In genomic region chr16:26231647-26232046, GRCh38 we compare ENCODE assay signal across 24 cellular contexts.
"Had no signal": no experiment of that assay in that cellular context is flagged by ENCODE, and none has a peak within 500 bp of the region (broad histone marks: within the 10 kb centered on the region; RNA-seq: fewer than 3 reads in every experiment).

No MANE protein-coding gene starts in this region.

- H3K4me1 Mint-ChIP-seq: naive B cell had no signal

- FAIRE-seq: endothelial cell of umbilical vein, islet of Langerhans, keratinocyte had no signal

- H3K27ac ChIP-seq: colonic mucosa, esophagus muscularis mucosa, foreskin keratinocyte, gastrocnemius medialis, heart right ventricle, left lung, lower lobe of right lung had no signal

- H3K9me3 Mint-ChIP-seq: dendritic cell treated with granulocyte-macrophage colony-stimulating factor and Interleukin-4, amounts not matched to agents 40 ng/mL and 50 ng/mL, for 4 days; mesothelial cell of epicardium; naive thymus-derived CD8-positive, alpha-beta T cell had no signal

- H3K4me3 Mint-ChIP-seq: dendritic cell treated with granulocyte-macrophage colony-stimulating factor and Interleukin-4, amounts not matched to agents 40 ng/mL and 50 ng/mL, for 4 days; mesothelial cell of epicardium; naive B cell; naive thymus-derived CD8-positive, alpha-beta T cell had no signal

- H3K9me3 ChIP-seq: colonic mucosa, esophagus muscularis mucosa, heart right ventricle, left lung, lower lobe of right lung, mucosa of descending colon had no signal

- H3K36me3 Mint-ChIP-seq: mesothelial cell of epicardium; naive B cell; naive thymus-derived CD8-positive, alpha-beta T cell had no signal

- H3K4me1 ChIP-seq: colonic mucosa, esophagus muscularis mucosa, foreskin keratinocyte, gastrocnemius medialis, heart right ventricle, left lung, lower lobe of right lung had no signal

- H3K36me3 ChIP-seq: colonic mucosa, esophagus muscularis mucosa, gastrocnemius medialis, heart right ventricle, left lung, lower lobe of right lung had no signal

- H3K27me3 Mint-ChIP-seq: dendritic cell treated with granulocyte-macrophage colony-stimulating factor and Interleukin-4, amounts not matched to agents 40 ng/mL and 50 ng/mL, for 4 days had no signal

- H3K27ac Mint-ChIP-seq: dendritic cell treated with granulocyte-macrophage colony-stimulating factor and Interleukin-4, amounts not matched to agents 40 ng/mL and 50 ng/mL, for 4 days; mesothelial cell of epicardium; naive B cell; naive thymus-derived CD8-positive, alpha-beta T cell had no signal

- DNase-seq: colonic mucosa; cortex of kidney; effector CD4-positive, alpha-beta T cell; effector memory CD4-positive, alpha-beta T cell; foreskin keratinocyte; gastrocnemius medialis; glutamatergic neuron; head of caudate nucleus; heart right ventricle; hippocampal formation; left cardiac atrium; left lung; left ventricle myocardium superior; lower lobe of right lung; mesenchymal stem cell; mucosa of descending colon; naive B cell; naive thymus-derived CD8-positive, alpha-beta T cell had no signal

- H3K27me3 ChIP-seq: colonic mucosa, esophagus muscularis mucosa, foreskin keratinocyte, gastrocnemius medialis, left lung had no signal

- ATAC-seq: foreskin keratinocyte; gastrocnemius medialis; heart right ventricle; left cardiac atrium; left lung; left ventricle myocardium superior; lower lobe of right lung; mucosa of descending colon; naive thymus-derived CD8-positive, alpha-beta T cell had no signal

- H3K4me3 ChIP-seq: colonic mucosa, esophagus muscularis mucosa, gastrocnemius medialis, heart right ventricle, left lung, lower lobe of right lung, mucosa of descending colon had no signal
